In the genomic region with DNA sequence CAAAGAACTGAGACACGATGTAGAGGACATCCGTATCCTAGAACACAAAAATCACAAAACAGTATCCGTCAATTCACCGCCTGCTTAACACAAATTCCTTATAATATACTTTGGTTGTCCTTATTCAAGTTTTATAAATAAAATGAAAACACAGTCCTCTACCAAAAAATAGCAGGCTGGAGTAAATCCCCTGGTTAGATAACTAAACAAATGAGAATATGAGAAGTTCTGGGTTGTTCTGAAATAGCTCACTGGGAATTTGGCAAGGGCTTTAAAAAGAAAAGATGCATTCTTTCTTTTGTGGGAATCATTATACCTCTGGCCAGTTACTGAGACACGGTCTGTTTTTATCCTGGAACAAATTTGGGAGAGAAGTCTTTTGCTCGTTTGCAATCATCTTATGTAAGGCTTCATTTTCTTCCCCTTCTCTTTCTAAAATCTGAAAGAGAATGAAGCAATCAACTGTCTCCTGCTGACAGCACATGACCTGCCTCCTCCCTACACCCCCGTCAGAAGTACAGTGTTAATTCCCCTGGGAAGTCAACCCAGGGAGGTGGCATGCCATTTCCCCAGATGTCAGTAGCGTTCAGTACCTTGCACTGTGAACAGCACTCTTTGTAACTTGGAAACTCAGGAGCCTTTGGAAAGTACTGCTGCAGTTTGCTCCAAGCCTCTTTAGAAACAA, we compare ENCODE assay signal across 11 cellular contexts. TPM values are rescaled to one million over a fixed set of nuclear protein-coding genes. Genes with fewer than 3 reads are reported as not detected.
DNase-seq lines count a peak whose midpoint lies in the region; ATAC-seq, FAIRE-seq and TF ChIP-seq lines count a peak whose summit lies in the region.
"Had no signal": no experiment of that assay in that cellular context is flagged by ENCODE, and none has a peak within 500 bp of the region (broad histone marks: within the 10 kb centered on the region; RNA-seq: fewer than 3 reads in every experiment).

No MANE protein-coding gene starts in this region.

- ATAC-seq in GM21528 (IDR thresholded peaks at IDR 0.05; ENCODE audit: low FRiP score, unreplicated experiment) (no peak), omental fat pad (ENCODE audit: low FRiP score) (no peak)

- H3K27ac ChIP-seq in ovary, result no peak overlapping the region
- H3K27ac ChIP-seq: VCaP had no signal

- H3K9me3 ChIP-seq in ovary, result no peaks in the 10 kb centered on the region
- H3K9me3 ChIP-seq: MG63 had no signal

- intact Hi-C loops in ovary (cut with DNase I), result no loop called here

- FAIRE-seq in islet of Langerhans (lab: Jason Lieb, UNC), result peak; percentile 9

- no peak for TF ChIP-seq CTCF in ovary (IDR thresholded peaks at IDR 0.05)
- TF ChIP-seq CTCF in omental fat pad (IDR thresholded peaks at IDR 0.05), result no peak

- DNase-seq in AG20443 (ENCODE audit: low spot score) (peak; percentile 43), KBM-7 (peak; percentile 32), brain pericyte (ENCODE audit: low read depth, low spot score) (peak; percentile 58), NCI-H1105 (lab: John Stamatoyannopoulos, UW) (no peak), ovary (no peak), omental fat pad (ENCODE audit: low spot score) (no peak)
- DNase-seq: central memory CD4-positive, alpha-beta T cell; MG63 had no signal

- H3K4me3 ChIP-seq in ovary, result no peak overlapping the region
- H3K4me3 ChIP-seq: MG63 had no signal

- H3K4me1 ChIP-seq in ovary (ENCODE audit: insufficient read depth), result no peaks in the 10 kb centered on the region

- no peaks in the 10 kb centered on the region for H3K36me3 ChIP-seq in ovary

- TF ChIP-seq POLR2A in ovary (IDR thresholded peaks at IDR 0.05), result no peak

- H3K27me3 ChIP-seq in ovary, result no peaks in the 10 kb centered on the region
- H3K27me3 ChIP-seq: MG63 had no signal

- in situ Hi-C loops in KBM-7 (cut with MboI; ENCODE audit: low pct_unique_long_range_greater_than_20kb, low sequenced_read_pairs), result no loop called here

- 48 to 62% (median 54%) methylated on average over 8 of the region's 8 CpGs for WGBS in ovary, 3 donors

- TF ChIP-seq EP300 in ovary (IDR thresholded peaks at IDR 0.05), result no peak

RNA-seq across cellular contexts. Expression of a gene that starts 37.1 kb away (rescaled TPM):
- total RNA-seq in ovary (1 to 10 TPM in 6 of 7 donors, under 1 TPM in 1; 0.60 to 9.4 (median 2.8) TPM), omental fat pad (under 1 TPM in 3 of 4 donors, not detected in 1; 0.36 to 0.74 (median 0.38) TPM)
- 1 to 10 TPM; 1.1 to 4.6 TPM for polyA plus RNA-seq in ovary

Comparison
In these comparisons a context has a peak if more than half of its experiments do, and no peak if none do; other contexts are left out.
1. DNase-seq: peak in AG20443 (single experiment), KBM-7 (single experiment) and brain pericyte (single experiment); none in NCI-H1105 (single experiment), ovary (0 of 5) and omental fat pad (single experiment).